In genomic region chr16:69942099-69942491, GRCh38 we compare ENCODE assay signal across 1 cellular context.
A peak's percentile ranks its signal among the peaks of the same experiment; 100 is the strongest.
TF ChIP-seq lines count a peak whose summit lies in the region.

No MANE protein-coding gene starts in this region.

TF ChIP-seq in H1, 55 proteins besides CTCF, POLR2A, EP300 and RAD21:
- TF ChIP-seq, protein P1, sequence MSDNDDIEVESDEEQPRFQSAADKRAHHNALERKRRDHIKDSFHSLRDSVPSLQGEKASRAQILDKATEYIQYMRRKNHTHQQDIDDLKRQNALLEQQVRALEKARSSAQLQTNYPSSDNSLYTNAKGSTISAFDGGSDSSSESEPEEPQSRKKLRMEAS (IDR thresholded peaks at IDR 0.05) = 0 out of 2 replicates have a peak, but pooled peaks have one; percentile 11
- TF ChIP-seq CHD1 (IDR thresholded peaks at IDR 0.05; ENCODE audit: low read depth, low read length) (no peak), KDM5A (IDR thresholded peaks at IDR 0.05; ENCODE audit: low read length) (no peak)
